In the genomic region with DNA sequence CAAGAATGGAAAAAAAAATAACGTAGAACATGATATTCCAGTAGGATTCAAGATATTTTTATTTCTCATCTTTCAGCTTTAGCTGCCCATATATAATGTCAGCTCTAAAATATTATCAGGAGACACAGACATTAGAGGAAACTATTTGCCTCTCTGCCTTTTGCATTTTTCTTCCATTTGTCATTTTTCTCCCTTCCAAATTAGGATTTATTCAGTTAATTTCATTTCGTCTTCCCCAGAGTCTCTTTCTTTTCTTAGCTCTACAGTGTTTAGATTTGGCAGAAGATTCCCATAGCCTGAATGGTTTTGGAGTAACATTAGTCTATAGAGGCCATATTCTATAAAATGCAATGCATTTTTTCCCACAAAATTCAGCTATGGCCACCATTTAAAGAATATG, we compare ENCODE assay signal across 15 cellular contexts. TPM values are rescaled to one million over a fixed set of nuclear protein-coding genes. Genes with fewer than 3 reads are reported as not detected.
DNase-seq lines count a peak whose midpoint lies in the region; ATAC-seq, FAIRE-seq and TF ChIP-seq lines count a peak whose summit lies in the region.
"Had no signal": no experiment of that assay in that cellular context is flagged by ENCODE, and none has a peak within 500 bp of the region (broad histone marks: within the 10 kb centered on the region; RNA-seq: fewer than 3 reads in every experiment).

No MANE protein-coding gene starts in this region.

- 0 out of 2 replicates have a peak overlapping the region, but pooled peaks have one; percentile 97 for H2AK5ac ChIP-seq in IMR-90 (ENCODE audit: low read depth, low read length)

- WGBS in IMR-90 (ENCODE audit: extremely low coverage in 2 of 2, insufficient read length in 1 of 2), 2 experiments, result no CpG with 5 or more reads among the region's 2 CpGs
- 59% methylated on average over 2 of the region's 2 CpGs for WGBS in mammary epithelial cell (ENCODE audit: low coverage, missing lambda C conversion rate)
- WGBS in pancreas, 2 donors, result 79 to 85% methylated on average over 2 of the region's 2 CpGs

- POLR2A ChIA-PET in IMR-90 (lab: Charles Lee; ENCODE audit: unreplicated experiment), result interaction anchor here (0.6 kb wide), 1 partner anchor 388 kb away, joined by 4 read pairs; no protein-coding TSS in a partner anchor

- in situ Hi-C loops in IMR-90 (cut with MboI; ENCODE audit: low sequenced_read_pairs) (no loop called here), mammary epithelial cell (cut with MboI; ENCODE audit: low sequenced_read_pairs in 2 of 2) (loop anchor here in 1 of 2 donors (25.0 kb wide), 1 partner anchor 104 kb away; no protein-coding TSS in a partner anchor)

- peak overlapping the region; percentile 94 for H3K14ac ChIP-seq in IMR-90 (replicated peaks; ENCODE audit: low read depth, low read length)

- H4K20me1 ChIP-seq in IMR-90 (ENCODE audit: insufficient read depth, low read length), result peaks cover 4% of the 10 kb centered on the region; the same call in 1 of the 2 replicates
- H4K20me1 ChIP-seq in mammary epithelial cell (ENCODE audit: insufficient read depth, low read length), result no peaks in the 10 kb centered on the region

- H3K36me3 ChIP-seq in IMR-90 (ENCODE audit: control insufficient read depth, insufficient read depth, low read length) (no peaks in the 10 kb centered on the region), mammary epithelial cell (ENCODE audit: insufficient read depth, low read length) (no peaks in the 10 kb centered on the region), muscle layer of duodenum (ENCODE audit: control insufficient read depth in 1 of 2, insufficient read depth in 2 of 2, low read length in 2 of 2) (peaks cover 0 to 12% of the 10 kb centered on the region in 2 donors), uterus (no peaks in the 10 kb centered on the region), pancreas (no peaks in the 10 kb centered on the region)
- H3K36me3 ChIP-seq: tibial nerve had no signal

- H3K27ac ChIP-seq in IMR-90 (ENCODE audit: insufficient read depth, low read length) (peak overlapping the region; percentile 97), mammary epithelial cell (ENCODE audit: insufficient read depth, low read depth, low read length) (no peak overlapping the region), muscle layer of duodenum (ENCODE audit: low read length) (peak overlapping the region; percentile 86), uterus (peak overlapping the region; percentile 99 to 100), substantia nigra (ENCODE audit: low read depth, low read length, poor library complexity, severe bottlenecking) (no peak overlapping the region), pancreas (no peak overlapping the region)

- H3K4ac ChIP-seq in IMR-90 (ENCODE audit: low read depth, low read length), result peak overlapping the region; percentile 97; the same call in 1 of the 2 replicates

- peak overlapping the region; percentile 90; the same call in 1 of the 2 replicates for H3K23ac ChIP-seq in IMR-90 (ENCODE audit: low read depth, low read length)

- no peaks in the 10 kb centered on the region for H3K9me3 ChIP-seq in IMR-90 (ENCODE audit: control insufficient read depth, insufficient read depth, low read length)
- H3K9me3 ChIP-seq in mammary epithelial cell (replicated peaks; ENCODE audit: insufficient read depth, low read length), result no peaks in the 10 kb centered on the region
- H3K9me3 ChIP-seq in muscle layer of duodenum (ENCODE audit: control insufficient read depth in 1 of 2, low read length in 2 of 2), result no peaks in the 10 kb centered on the region
- no peaks in the 10 kb centered on the region for H3K9me3 ChIP-seq in uterus
- H3K9me3 ChIP-seq in pancreas, result no peaks in the 10 kb centered on the region
- H3K9me3 ChIP-seq: tibial nerve had no signal

- no peak for FAIRE-seq in pancreas (lab: Jason Lieb, UNC)
- FAIRE-seq: islet of Langerhans had no signal

- 0 out of 2 replicates have a peak, but pooled peaks cover 8% of the 10 kb centered on the region for H3K9me1 ChIP-seq in IMR-90 (ENCODE audit: insufficient read depth, low read length)

- peak overlapping the region; percentile 96 for H2BK120ac ChIP-seq in IMR-90 (ENCODE audit: low read depth, low read length)

- H3K4me1 ChIP-seq in IMR-90 (ENCODE audit: control insufficient read depth, insufficient read depth, low read length) (peaks cover 21% of the 10 kb centered on the region), mammary epithelial cell (ENCODE audit: insufficient read depth, low read length) (peaks cover 37% of the 10 kb centered on the region), muscle layer of duodenum (ENCODE audit: control insufficient read depth in 1 of 2, insufficient read depth in 2 of 2, low read length in 2 of 2) (peaks cover 3 to 5% of the 10 kb centered on the region in 2 donors), uterus (no peaks in the 10 kb centered on the region), pancreas (peaks cover 0 to 8% (median 7%) of the 10 kb centered on the region in 3 donors)

- H2BK15ac ChIP-seq in IMR-90 (ENCODE audit: low read depth, low read length), result peak overlapping the region; percentile 96

- H2AFZ ChIP-seq in IMR-90 (replicated peaks; ENCODE audit: low read length, poor library complexity) (no peak overlapping the region), mammary epithelial cell (ENCODE audit: low read depth, low read length) (no peak overlapping the region)

- peak overlapping the region; percentile 81; the same call in 1 of the 2 replicates for H3K4me2 ChIP-seq in IMR-90 (ENCODE audit: low read depth, low read length)
- peak overlapping the region; percentile 9 for H3K4me2 ChIP-seq in mammary epithelial cell (ENCODE audit: insufficient read depth, low read depth, low read length)

- H3K79me1 ChIP-seq in IMR-90 (ENCODE audit: low read depth in 1 of 2, low read length in 2 of 2), result peaks cover 3 to 10% of the 10 kb centered on the region in 2 experiments; a peak in 3 of 4 replicates

- H3K56ac ChIP-seq in IMR-90 (ENCODE audit: extremely low read depth, insufficient read depth, low read length), result peak overlapping the region; percentile 97

- no peaks in the 10 kb centered on the region for H3K27me3 ChIP-seq in IMR-90 (ENCODE audit: control insufficient read depth, insufficient read depth, low read length)
- no peaks in the 10 kb centered on the region for H3K27me3 ChIP-seq in mammary epithelial cell (ENCODE audit: insufficient read depth, low read length)
- H3K27me3 ChIP-seq in muscle layer of duodenum (ENCODE audit: low read depth, low read length), result no peaks in the 10 kb centered on the region
- H3K27me3 ChIP-seq in uterus, result no peaks in the 10 kb centered on the region
- H3K27me3 ChIP-seq in pancreas, result no peaks in the 10 kb centered on the region
- H3K27me3 ChIP-seq: tibial nerve had no signal

- H3K9ac ChIP-seq in IMR-90 (ENCODE audit: low read depth, low read length), result peak overlapping the region; percentile 55
- H3K9ac ChIP-seq in mammary epithelial cell (ENCODE audit: insufficient read depth, low read length), result no peak overlapping the region

- no peak for TF ChIP-seq POLR2A in IMR-90 (IDR thresholded peaks at IDR 0.05; ENCODE audit: low read depth, low read length)
- no peak for TF ChIP-seq POLR2A in uterus (IDR thresholded peaks at IDR 0.05)

- no peaks in the 10 kb centered on the region for H3K79me2 ChIP-seq in mammary epithelial cell (ENCODE audit: insufficient read depth, low read length)

- ATAC-seq in IMR-90 (ENCODE audit: low read depth) (peak; percentile 4), pancreas (no peak)
- ATAC-seq: CD8-positive, alpha-beta T cell had no signal

- BruUV-seq in IMR-90 (replicated peaks; lab: Mats Ljungman, UMichigan) (TSS peak; percentile 71), mammary epithelial cell (replicated peaks; lab: Mats Ljungman, UMichigan) (no TSS peak)

- DNase-seq in IMR-90, result peak; percentile 56
- no peak for DNase-seq in mammary epithelial cell
- no peak for DNase-seq in uterus
- DNase-seq in substantia nigra (lab: John Stamatoyannopoulos, UW), result no peak
- no peak for DNase-seq in NCI-H2107 treated with DMSO at 0.1 percent for 48 hours (lab: John Stamatoyannopoulos, UW; ENCODE audit: unreplicated experiment)
- DNase-seq in pancreas, result no peak
- DNase-seq: activated CD8-positive, alpha-beta memory T cell treated with anti-CD3 and anti-CD28 coated beads for 24 hours; activated effector memory CD4-positive, alpha-beta T cell treated with anti-CD3 and anti-CD28 coated beads, Interleukin-2, amount 50 U/mL, for 16 hours; CD8-positive, alpha-beta T cell; effector CD4-positive, alpha-beta T cell; NCI-H1105; NCI-H345 had no signal

- no peak for TF ChIP-seq RAD21 in IMR-90 (IDR thresholded peaks at IDR 0.05; ENCODE audit: low read length)

- intact Hi-C loops in IMR-90 (cut with micrococcal nuclease), result loop anchor here (5.0 to 10.0 kb wide), 2 partner anchors 264 to 317 kb away; partner anchors contain the start of gene PYCR2
- intact Hi-C loops in mammary epithelial cell (cut with micrococcal nuclease), result loop anchor here (10.0 kb wide), 1 partner anchor 317 kb away; no protein-coding TSS in a partner anchor
- intact Hi-C loops in uterus (cut with DNase I; ENCODE audit: low total_unique reads), result loop anchor here (10.0 kb wide), 1 partner anchor 117 kb away; the partner anchor contains the start of gene SRP9
- intact Hi-C loops in pancreas (cut with DNase I), result no loop called here

- CTCF ChIA-PET in IMR-90 (lab: Yijun Ruan, JAX) (interaction anchor here (0.9 to 1.5 kb wide), 2 partner anchors 25 to 111 kb away, joined by 4 read pairs; no protein-coding TSS in a partner anchor), mammary epithelial cell (lab: Charles Lee; ENCODE audit: low non-redundant PET) (no interaction called here)

- H4K8ac ChIP-seq in IMR-90 (ENCODE audit: low read depth in 2 of 2, low read length in 2 of 2), result peak overlapping the region; percentile 90 to 96

- peak overlapping the region; percentile 99 for H2BK5ac ChIP-seq in IMR-90 (ENCODE audit: low read depth, low read length, poor library complexity, severe bottlenecking)

- peak overlapping the region; percentile 63; the same call in 1 of the 2 replicates for H4K5ac ChIP-seq in IMR-90 (ENCODE audit: low read depth, low read length)

- no peak overlapping the region for H3K4me3 ChIP-seq in IMR-90 (ENCODE audit: insufficient read depth, low read depth, low read length)
- no peak overlapping the region for H3K4me3 ChIP-seq in mammary epithelial cell (replicated peaks in 1 of 3; ENCODE audit: insufficient read depth in 1 of 3, low read depth in 2 of 3, low read length in 3 of 3)
- H3K4me3 ChIP-seq in muscle layer of duodenum (ENCODE audit: low read depth in 1 of 2, low read length in 2 of 2), result peak overlapping the region in 1 of 2 donors; percentile 19
- no peak overlapping the region for H3K4me3 ChIP-seq in uterus
- H3K4me3 ChIP-seq in pancreas, result no peak overlapping the region
- H3K4me3 ChIP-seq: tibial nerve had no signal

- TF ChIP-seq CTCF in IMR-90 (conservative IDR thresholded peaks at IDR 0.05; ENCODE audit: low read depth, low read length) (no peak), mammary epithelial cell (conservative IDR thresholded peaks at IDR 0.05 in 1 of 2, IDR thresholded peaks at IDR 0.05 in 1 of 2; ENCODE audit: extremely low read depth in 1 of 2, insufficient read depth in 1 of 2, low read depth in 1 of 2, low read length in 2 of 2) (no peak), uterus (IDR thresholded peaks at IDR 0.05) (no peak), pancreas (IDR thresholded peaks at IDR 0.05) (no peak)

- peak overlapping the region; percentile 93 for H4K91ac ChIP-seq in IMR-90 (ENCODE audit: insufficient read depth, low read depth, low read length)

- peak overlapping the region; percentile 84 for H3K18ac ChIP-seq in IMR-90 (ENCODE audit: low read depth, low read length)

- peak overlapping the region; percentile 94 for H2BK20ac ChIP-seq in IMR-90 (ENCODE audit: low read depth, low read length)

- dilution Hi-C loops in IMR-90 (cut with HindIII; ENCODE audit: low sequenced_read_pairs, unreplicated experiment), result no loop called here
- dilution Hi-C loops in mammary epithelial cell (cut with HindIII; ENCODE audit: low sequenced_read_pairs), result no loop called here

- no peak overlapping the region for H2AK9ac ChIP-seq in IMR-90 (replicated peaks; ENCODE audit: low read depth, low read length, poor library complexity)

RNA-seq across cellular contexts. Expression of gene ENAH, which starts 5.1 kb away (rescaled TPM):
- 82.5 and 86.9 TPM in 2 replicates for total RNA-seq in IMR-90 (2012; rRNA removed)
- polyA plus RNA-seq in IMR-90 (2012; rRNA removed), result 47.4 and 61.3 TPM in 2 replicates
- polyA plus RNA-seq in IMR-90 (2012; cell fraction: cytosol; rRNA removed), result 7.3 and 9.4 TPM in 2 replicates
- 10.8 and 45.1 TPM in 2 replicates for polyA plus RNA-seq in IMR-90 (2012; cell fraction: nucleus; rRNA removed; ENCODE audit: low replicate concordance)
- 100 to 1,000 TPM; 109 to 117 TPM for total RNA-seq in mammary epithelial cell
- 37.1 TPM for polyA plus RNA-seq in mammary epithelial cell
- polyA minus RNA-seq in mammary epithelial cell, result 48.6 TPM
- 100 to 1,000 TPM in 1 of 4 donors, 10 to 100 TPM in 3; 22.9 to 109 (median 78.3) TPM for total RNA-seq in uterus
- 10 to 100 TPM; 27.8 to 62.8 (median 34.7) TPM for total RNA-seq in pancreas
- polyA plus RNA-seq in pancreas, result 10 to 100 TPM in 1 of 2 donors, 1 to 10 TPM in 1; 8.0 to 17.1 TPM

Comparison
In these comparisons a context has a peak if more than half of its experiments do, and no peak if none do; other contexts are left out.
1. H3K27ac ChIP-seq: peak in IMR-90 (single experiment), muscle layer of duodenum (single experiment) and uterus (2 of 2); none in mammary epithelial cell (single experiment), substantia nigra (single experiment) and pancreas (0 of 4).
2. intact Hi-C loops: an anchor here in IMR-90 (5.0 to 10.0 kb wide), mammary epithelial cell (10.0 kb wide) and uterus (10.0 kb wide); none called in pancreas.